Comparison of ENCODE assay signal across 1 cellular context in genomic region chr1:23959461-23960290, GRCh38.
TF ChIP-seq lines count a peak whose summit lies in the region.

A gene with protein sequence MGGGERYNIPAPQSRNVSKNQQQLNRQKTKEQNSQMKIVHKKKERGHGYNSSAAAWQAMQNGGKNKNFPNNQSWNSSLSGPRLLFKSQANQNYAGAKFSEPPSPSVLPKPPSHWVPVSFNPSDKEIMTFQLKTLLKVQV (plus strand): TSS chr1:23959828. CDS start chr1:23961458, 1,630 bp downstream.

TF ChIP-seq in GM12878, 131 proteins besides CTCF, POLR2A, EP300 and RAD21 (continued from another document):
- TF ChIP-seq, protein P1, sequence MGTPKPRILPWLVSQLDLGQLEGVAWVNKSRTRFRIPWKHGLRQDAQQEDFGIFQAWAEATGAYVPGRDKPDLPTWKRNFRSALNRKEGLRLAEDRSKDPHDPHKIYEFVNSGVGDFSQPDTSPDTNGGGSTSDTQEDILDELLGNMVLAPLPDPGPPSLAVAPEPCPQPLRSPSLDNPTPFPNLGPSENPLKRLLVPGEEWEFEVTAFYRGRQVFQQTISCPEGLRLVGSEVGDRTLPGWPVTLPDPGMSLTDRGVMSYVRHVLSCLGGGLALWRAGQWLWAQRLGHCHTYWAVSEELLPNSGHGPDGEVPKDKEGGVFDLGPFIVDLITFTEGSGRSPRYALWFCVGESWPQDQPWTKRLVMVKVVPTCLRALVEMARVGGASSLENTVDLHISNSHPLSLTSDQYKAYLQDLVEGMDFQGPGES (IDR thresholded peaks at IDR 0.05) = peak; percentile 60; the same call in 1 of the 2 replicates
- TF ChIP-seq RELB (IDR thresholded peaks at IDR 0.05; ENCODE audit: low read depth) (peak; percentile 92), CEBPB (IDR thresholded peaks at IDR 0.05; ENCODE audit: borderline replicate concordance in 1 of 2, low read depth in 2 of 2, low read length in 2 of 2) (peak in 1 of 2 experiments; percentile 75; a peak in 1 of 4 replicates), RUNX3 (IDR thresholded peaks at IDR 0.05; ENCODE audit: low read length) (0 out of 2 replicates have a peak, but pooled peaks have one; percentile 45), EZH2 (IDR thresholded peaks at IDR 0.05; ENCODE audit: borderline replicate concordance, control insufficient read depth, low read depth, low read length) (no peak), SREBF2 (IDR thresholded peaks at IDR 0.05; ENCODE audit: low read length) (no peak), SMC3 (IDR thresholded peaks at IDR 0.05; ENCODE audit: borderline replicate concordance, low read length) (0 out of 2 replicates have a peak, but pooled peaks have one; percentile 2), CREM (IDR thresholded peaks at IDR 0.05; ENCODE audit: low read depth) (peak; percentile 73; the same call in 1 of the 2 replicates), CHD2 (IDR thresholded peaks at IDR 0.05; ENCODE audit: borderline replicate concordance, low read depth, low read length) (peak; percentile 59; the same call in 1 of the 2 replicates), NFIC (IDR thresholded peaks at IDR 0.05; ENCODE audit: low read depth, low read length) (peak; percentile 41; the same call in 1 of the 2 replicates), LARP7 (IDR thresholded peaks at IDR 0.05) (peak; percentile 58), STAT1 (conservative IDR thresholded peaks at IDR 0.05) (peak; percentile 77; the same call in 1 of the 2 replicates), TCF3 (IDR thresholded peaks at IDR 0.05; ENCODE audit: borderline replicate concordance, insufficient read depth, low read depth, low read length) (no peak; the same call in 1 of the 2 replicates), NKRF (conservative IDR thresholded peaks at IDR 0.05) (peak; percentile 98), CHD1 (IDR thresholded peaks at IDR 0.05; ENCODE audit: low read depth, low read length) (peak; percentile 92; the same call in 1 of the 2 replicates), KAT2A (conservative IDR thresholded peaks at IDR 0.05; ENCODE audit: control insufficient read depth, low read depth, low read length) (no peak), ZBED1 (IDR thresholded peaks at IDR 0.05; ENCODE audit: borderline replicate concordance) (no peak), NBN (IDR thresholded peaks at IDR 0.05) (peak; percentile 78), BACH1 (IDR thresholded peaks at IDR 0.05; ENCODE audit: borderline replicate concordance) (peak; percentile 14; the same call in 1 of the 2 replicates), KLF5 (IDR thresholded peaks at IDR 0.05; ENCODE audit: partially characterized antibody) (peak; percentile 75), ATF3 (IDR thresholded peaks at IDR 0.05; ENCODE audit: borderline replicate concordance, extremely low read depth, low read depth, low read length) (no peak), SMAD1 (IDR thresholded peaks at IDR 0.05; ENCODE audit: low read depth, partially characterized antibody) (peak; percentile 84), USF2 (IDR thresholded peaks at IDR 0.05; ENCODE audit: borderline replicate concordance, low read depth, low read length) (no peak), CREB1 (IDR thresholded peaks at IDR 0.05; ENCODE audit: low read depth) (peak; percentile 75; the same call in 1 of the 2 replicates), SP1 (IDR thresholded peaks at IDR 0.05; ENCODE audit: low read depth, low read length) (peak; percentile 85), SIN3A (IDR thresholded peaks at IDR 0.05; ENCODE audit: low read depth, low read length) (peak; percentile 27; the same call in 1 of the 2 replicates), PML (IDR thresholded peaks at IDR 0.05; ENCODE audit: low read length) (peak; percentile 96), IKZF2 (IDR thresholded peaks at IDR 0.05) (peak in 1 of 2 experiments; percentile 47; a peak in 1 of 4 replicates), GATAD2B (conservative IDR thresholded peaks at IDR 0.05; ENCODE audit: low read depth) (peak; percentile 14), NR2F1 (conservative IDR thresholded peaks at IDR 0.05) (peak; percentile 65), TCF12 (IDR thresholded peaks at IDR 0.05; ENCODE audit: low read depth, low read length) (0 out of 2 replicates have a peak, but pooled peaks have one; percentile 37), ESRRA (IDR thresholded peaks at IDR 0.05; ENCODE audit: low read length) (peak; percentile 59; the same call in 1 of the 2 replicates), HDGF (IDR thresholded peaks at IDR 0.05) (no peak; the same call in none of the 2 replicates), POLR2AphosphoS5 (IDR thresholded peaks at IDR 0.05; ENCODE audit: low read length) (peak; percentile 97), SREBF1 (IDR thresholded peaks at IDR 0.05; ENCODE audit: low read length) (no peak), ATF7 (IDR thresholded peaks at IDR 0.05; ENCODE audit: low read depth) (no peak), MYC (IDR thresholded peaks at IDR 0.05; ENCODE audit: insufficient read depth, insufficient read length, insufficient replicate concordance, low read length, severe bottlenecking) (no peak), SMAD5 (IDR thresholded peaks at IDR 0.05; ENCODE audit: low read depth) (peak; percentile 94), RCOR1 (conservative IDR thresholded peaks at IDR 0.05; ENCODE audit: low read depth, low read length) (0 out of 2 replicates have a peak, but pooled peaks have one; percentile 26), ZNF384 (IDR thresholded peaks at IDR 0.05; ENCODE audit: borderline replicate concordance, low read depth, low read length) (no peak), MEF2A (IDR thresholded peaks at IDR 0.05; ENCODE audit: insufficient read depth, low read depth, low read length) (no peak)
- TF ChIP-seq, protein P2, sequence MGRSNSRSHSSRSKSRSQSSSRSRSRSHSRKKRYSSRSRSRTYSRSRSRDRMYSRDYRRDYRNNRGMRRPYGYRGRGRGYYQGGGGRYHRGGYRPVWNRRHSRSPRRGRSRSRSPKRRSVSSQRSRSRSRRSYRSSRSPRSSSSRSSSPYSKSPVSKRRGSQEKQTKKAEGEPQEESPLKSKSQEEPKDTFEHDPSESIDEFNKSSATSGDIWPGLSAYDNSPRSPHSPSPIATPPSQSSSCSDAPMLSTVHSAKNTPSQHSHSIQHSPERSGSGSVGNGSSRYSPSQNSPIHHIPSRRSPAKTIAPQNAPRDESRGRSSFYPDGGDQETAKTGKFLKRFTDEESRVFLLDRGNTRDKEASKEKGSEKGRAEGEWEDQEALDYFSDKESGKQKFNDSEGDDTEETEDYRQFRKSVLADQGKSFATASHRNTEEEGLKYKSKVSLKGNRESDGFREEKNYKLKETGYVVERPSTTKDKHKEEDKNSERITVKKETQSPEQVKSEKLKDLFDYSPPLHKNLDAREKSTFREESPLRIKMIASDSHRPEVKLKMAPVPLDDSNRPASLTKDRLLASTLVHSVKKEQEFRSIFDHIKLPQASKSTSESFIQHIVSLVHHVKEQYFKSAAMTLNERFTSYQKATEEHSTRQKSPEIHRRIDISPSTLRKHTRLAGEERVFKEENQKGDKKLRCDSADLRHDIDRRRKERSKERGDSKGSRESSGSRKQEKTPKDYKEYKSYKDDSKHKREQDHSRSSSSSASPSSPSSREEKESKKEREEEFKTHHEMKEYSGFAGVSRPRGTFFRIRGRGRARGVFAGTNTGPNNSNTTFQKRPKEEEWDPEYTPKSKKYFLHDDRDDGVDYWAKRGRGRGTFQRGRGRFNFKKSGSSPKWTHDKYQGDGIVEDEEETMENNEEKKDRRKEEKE (IDR thresholded peaks at IDR 0.05) = no peak
- TF ChIP-seq, protein P3, sequence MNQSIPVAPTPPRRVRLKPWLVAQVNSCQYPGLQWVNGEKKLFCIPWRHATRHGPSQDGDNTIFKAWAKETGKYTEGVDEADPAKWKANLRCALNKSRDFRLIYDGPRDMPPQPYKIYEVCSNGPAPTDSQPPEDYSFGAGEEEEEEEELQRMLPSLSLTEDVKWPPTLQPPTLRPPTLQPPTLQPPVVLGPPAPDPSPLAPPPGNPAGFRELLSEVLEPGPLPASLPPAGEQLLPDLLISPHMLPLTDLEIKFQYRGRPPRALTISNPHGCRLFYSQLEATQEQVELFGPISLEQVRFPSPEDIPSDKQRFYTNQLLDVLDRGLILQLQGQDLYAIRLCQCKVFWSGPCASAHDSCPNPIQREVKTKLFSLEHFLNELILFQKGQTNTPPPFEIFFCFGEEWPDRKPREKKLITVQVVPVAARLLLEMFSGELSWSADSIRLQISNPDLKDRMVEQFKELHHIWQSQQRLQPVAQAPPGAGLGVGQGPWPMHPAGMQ (IDR thresholded peaks at IDR 0.05; ENCODE audit: borderline replicate concordance) = no peak
